In the genomic region with DNA sequence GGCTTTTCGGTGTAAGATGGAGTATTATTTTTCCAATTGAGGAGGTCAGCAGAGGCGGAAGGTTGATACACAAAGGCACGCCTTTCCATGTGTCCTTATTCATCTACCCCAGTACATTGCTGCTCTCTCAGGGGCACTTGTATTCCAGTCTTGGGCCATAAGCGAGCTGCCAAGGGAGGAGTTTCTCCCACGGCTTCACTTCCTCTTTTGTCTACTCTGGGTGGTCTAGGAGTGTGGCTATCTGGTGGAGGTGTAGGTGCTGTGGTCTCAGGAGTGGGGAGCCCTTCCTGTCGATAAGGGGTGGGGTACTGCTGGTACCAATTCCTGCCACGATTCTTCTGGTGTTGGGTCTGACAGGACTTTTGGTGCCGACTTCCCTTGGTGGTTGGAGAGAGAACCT, we compare ENCODE assay signal across 23 cellular contexts.
"Had no signal": no experiment of that assay in that cellular context is flagged by ENCODE, and none has a peak within 500 bp of the region (broad histone marks: within the 10 kb centered on the region; RNA-seq: fewer than 3 reads in every experiment).

No MANE protein-coding gene starts in this region.

- DNase-seq: activated B cell treated with CpG ODN at 0.5 μM for 24 hours; activated CD4-positive, alpha-beta memory T cell treated with anti-CD3 and anti-CD28 coated beads, Interleukin-2, amount 10 ng/mL, durations not matched to agents 7 days and 5 days; activated CD4-positive, alpha-beta T cell treated with anti-CD3 and anti-CD28 coated beads for 48 hours; activated CD4-positive, CD25-positive, alpha-beta regulatory T cell treated with anti-CD3 and anti-CD28 coated beads, Interleukin-2, amount 50 U/mL, for 72 hours; activated CD8-positive, alpha-beta memory T cell treated with anti-CD3 and anti-CD28 coated beads for 24 hours; activated CD8-positive, alpha-beta memory T cell treated with anti-CD3 and anti-CD28 coated beads, Interleukin-2, amount 10 ng/mL, durations not matched to agents 7 days and 5 days; activated CD8-positive, alpha-beta memory T cell treated with anti-CD3 and anti-CD28 coated beads, Interleukin-2, amount 50 U/mL, for 48 hours; activated effector memory CD4-positive, alpha-beta T cell treated with Interleukin-2 at 50 U/mL for 16 hours; activated naive CD4-positive, alpha-beta T cell treated with anti-CD3 and anti-CD28 coated beads, Interleukin-2, amount 50 U/mL, for 16 hours; activated naive CD8-positive, alpha-beta T cell treated with anti-CD3 and anti-CD28 coated beads for 36 hours; activated T-cell treated with anti-CD3 and anti-CD28 coated beads, Interleukin-2, amount 50 U/mL, for 48 hours; amniotic stem cell; aorta; Karpas-422; MG63; NCI-H1092; NCI-H1436 treated with DMSO at 0.1 percent for 48 hours; NCI-H1694 treated with DMSO at 0.1 percent for 48 hours; NCI-H2029; NCI-H345; Right ventricle myocardium superior had no signal

- H3K36me3 ChIP-seq: MG63 had no signal

- H3K27me3 ChIP-seq: MG63 had no signal

- ATAC-seq: activated CD8-positive, alpha-beta memory T cell treated with anti-CD3 and anti-CD28 coated beads, Interleukin-2, amount 10 ng/mL, durations not matched to agents 7 days and 5 days had no signal

- H3K9me3 ChIP-seq: MG63 had no signal

- H3K4me3 ChIP-seq: coronary artery, MG63 had no signal

- H3K27ac ChIP-seq: coronary artery, VCaP had no signal
